ENCODE assay signal across 8 cellular contexts in the genomic region with DNA sequence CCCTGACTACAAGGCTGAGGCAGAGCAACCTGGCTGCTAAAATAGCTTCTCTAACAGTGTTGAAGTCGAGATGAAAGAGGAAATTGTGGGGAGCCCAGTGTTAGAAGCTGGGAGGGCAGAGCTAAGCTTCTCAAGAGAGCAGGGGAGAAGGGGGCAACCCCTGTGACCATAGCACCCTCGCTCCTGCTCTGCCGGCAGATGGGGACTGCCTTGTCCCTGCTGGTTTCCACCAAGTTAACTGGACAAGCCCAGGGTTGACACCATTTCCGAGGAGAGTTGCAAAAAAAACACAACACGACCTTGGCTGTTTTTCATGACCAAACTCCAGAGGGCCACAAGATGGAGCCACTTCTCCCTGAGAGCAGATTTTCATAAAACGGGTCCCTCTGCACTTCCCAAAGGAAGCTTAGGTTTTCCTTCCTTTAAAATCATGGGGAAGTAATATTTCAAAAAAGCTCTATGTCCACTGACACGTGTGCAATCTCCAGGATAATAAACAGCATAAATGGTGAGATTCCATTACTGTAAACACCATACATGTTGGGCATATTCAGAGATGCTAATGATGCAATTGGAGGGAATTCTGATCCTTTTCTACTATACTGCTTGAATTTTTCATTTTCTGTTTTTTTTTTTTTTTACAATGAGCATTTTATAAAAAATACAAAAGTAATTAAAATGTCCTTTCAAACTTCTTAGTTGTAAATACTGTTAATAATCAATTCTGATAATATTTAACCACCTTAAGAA.
DNase-seq lines count a peak whose midpoint lies in the region; ATAC-seq and TF ChIP-seq lines count a peak whose summit lies in the region.

No MANE protein-coding gene starts in this region.

- peak; percentile 56 for TF ChIP-seq CTCF in cardiac muscle cell (IDR thresholded peaks at IDR 0.05; ENCODE audit: low read depth, low read length)
- TF ChIP-seq CTCF in choroid plexus epithelial cell (conservative IDR thresholded peaks at IDR 0.05; ENCODE audit: low read depth, low read length), result peak; percentile 73
- TF ChIP-seq CTCF in neutrophil (IDR thresholded peaks at IDR 0.05), result peak; percentile 31

- H3K36me3 ChIP-seq in cardiac muscle cell (peaks cover 4% of the 10 kb centered on the region), neutrophil (peaks cover 54% of the 10 kb centered on the region)

- H3K4me3 ChIP-seq in cardiac muscle cell (no peak overlapping the region), choroid plexus epithelial cell (ENCODE audit: low read depth, low read length) (no peak overlapping the region), neutrophil (ENCODE audit: low read depth in 1 of 2, low read length in 1 of 2) (no peak overlapping the region)

- H3K27me3 ChIP-seq in cardiac muscle cell, result no peaks in the 10 kb centered on the region
- no peaks in the 10 kb centered on the region for H3K27me3 ChIP-seq in neutrophil

- H3K4me1 ChIP-seq in cardiac muscle cell (ENCODE audit: low read depth) (no peaks in the 10 kb centered on the region), neutrophil (ENCODE audit: control insufficient read depth in 1 of 2, insufficient read depth in 1 of 2, low read depth in 1 of 2, low read length in 1 of 2) (peaks cover 0 to 12% of the 10 kb centered on the region in 2 experiments)

- no peak overlapping the region for H3K27ac ChIP-seq in cardiac muscle cell
- H3K27ac ChIP-seq in neutrophil, result peak overlapping the region; percentile 67

- ATAC-seq in GM19023 (IDR thresholded peaks at IDR 0.05; ENCODE audit: unreplicated experiment), result no peak

- H3K9me3 ChIP-seq in cardiac muscle cell (ENCODE audit: low read depth) (no peaks in the 10 kb centered on the region), neutrophil (no peaks in the 10 kb centered on the region)

- peak in 1 of 2 donors; percentile 45 for DNase-seq in cardiac muscle cell (ENCODE audit: low read depth in 1 of 2, low spot score in 1 of 2)
- DNase-seq in cardiac septum (ENCODE audit: low spot score), result no peak
- DNase-seq in NCI-H69 (lab: John Stamatoyannopoulos, UW), result peak; percentile 16
- DNase-seq in choroid plexus epithelial cell (ENCODE audit: low read depth), result peak; percentile 55
- DNase-seq in NCI-H2196 (lab: John Stamatoyannopoulos, UW; ENCODE audit: unreplicated experiment), result no peak
- no peak for DNase-seq in posterior vena cava (ENCODE audit: low spot score)

- intact Hi-C loops in cardiac septum (cut with DNase I) (loop anchor here (10.0 kb wide), 2 partner anchors 411 to 491 kb away; no protein-coding TSS in a partner anchor), posterior vena cava (cut with DNase I) (loop anchor here in 1 of 2 donors (10.0 kb wide), 1 partner anchor 1731 kb away; no protein-coding TSS in a partner anchor)

Comparison
In these comparisons a context has a peak if more than half of its experiments do, and no peak if none do; other contexts are left out.
1. DNase-seq: peak in NCI-H69 (single experiment) and choroid plexus epithelial cell (single experiment); none in cardiac septum (single experiment), NCI-H2196 (single experiment) and posterior vena cava (single experiment).
2. Peak in every context shown above with its lines, with median percentiles within 50 percentile points of each other: CTCF ChIP-seq.